ENCODE assay signal across 17 cellular contexts in genomic region chr7:103857435-103857834, GRCh38.
DNase-seq lines count a peak whose midpoint lies in the region; ATAC-seq, FAIRE-seq and TF ChIP-seq lines count a peak whose summit lies in the region.
"Had no signal": no experiment of that assay in that cellular context is flagged by ENCODE, and none has a peak within 500 bp of the region (broad histone marks: within the 10 kb centered on the region; RNA-seq: fewer than 3 reads in every experiment).

No MANE protein-coding gene starts in this region.

- H3K4me2 ChIP-seq in A549, result no peak overlapping the region
- H3K4me2 ChIP-seq: KMS-11 had no signal

- 15% methylated on average over 4 of the region's 4 CpGs for WGBS in A549 (ENCODE audit: missing lambda C conversion rate)
- WGBS in prostate gland, result 19% methylated on average over 4 of the region's 4 CpGs

- H3K4me1 ChIP-seq in A549 (no peaks in the 10 kb centered on the region), prostate gland (replicated peaks) (no peaks in the 10 kb centered on the region), left ventricle myocardium inferior (no peaks in the 10 kb centered on the region)
- H3K4me1 ChIP-seq: breast epithelium, foreskin keratinocyte, tibial nerve had no signal

- H3K27ac ChIP-seq in A549, result no peak overlapping the region
- no peak overlapping the region for H3K27ac ChIP-seq in prostate gland
- H3K27ac ChIP-seq in left ventricle myocardium inferior (replicated peaks), result no peak overlapping the region
- H3K27ac ChIP-seq: breast epithelium, foreskin keratinocyte, KMS-11, tibial nerve had no signal

- H3K4me3 ChIP-seq in A549 (no peak overlapping the region), prostate gland (no peak overlapping the region), left ventricle myocardium inferior (no peak overlapping the region)
- H3K4me3 ChIP-seq: breast epithelium, tibial nerve had no signal

- POLR2A ChIA-PET in A549 (lab: Yijun Ruan, JAX), result no interaction called here

- ATAC-seq in A549 (peak; percentile 48 to 50; a peak in 2 of 6 replicates), GM21619 (IDR thresholded peaks at IDR 0.05; ENCODE audit: unreplicated experiment) (no peak)
- ATAC-seq: foreskin keratinocyte had no signal

- intact Hi-C loops in prostate gland (cut with DNase I), result no loop called here
- intact Hi-C loops in left ventricle myocardium inferior (cut with micrococcal nuclease), result no loop called here

- H3K36me3 ChIP-seq in prostate gland, result no peaks in the 10 kb centered on the region
- no peaks in the 10 kb centered on the region for H3K36me3 ChIP-seq in left ventricle myocardium inferior
- H3K36me3 ChIP-seq: breast epithelium, tibial nerve had no signal

- FAIRE-seq in A549 (lab: Jason Lieb, UNC), result no peak
- FAIRE-seq: keratinocyte had no signal

- DNase-seq in A549 (ENCODE audit: low read depth in 1 of 2, low spot score in 1 of 2) (peak in 1 of 2 experiments; percentile 2), NCI-H1092 (lab: John Stamatoyannopoulos, UW) (peak; percentile 71), NCI-H2171 (lab: John Stamatoyannopoulos, UW) (peak; percentile 96), SHP77 (lab: John Stamatoyannopoulos, UW) (peak; percentile 83 to 87), kidney glomerular epithelial cell (lab: John Stamatoyannopoulos, UW) (no peak), prostate gland (ENCODE audit: low spot score) (no peak), left ventricle myocardium inferior (no peak)
- DNase-seq: activated naive CD4-positive, alpha-beta T cell treated with anti-CD3 and anti-CD28 coated beads, Interleukin-2, amount 10 ng/mL, durations not matched to agents 7 days and 5 days; Calu3; effector memory CD4-positive, alpha-beta T cell; foreskin keratinocyte; posterior cingulate gyrus had no signal

- TF ChIP-seq EP300 in A549 (IDR thresholded peaks at IDR 0.05), result no peak

- no peaks in the 10 kb centered on the region for H3K9me3 ChIP-seq in A549
- H3K9me3 ChIP-seq in prostate gland, result no peaks in the 10 kb centered on the region
- no peaks in the 10 kb centered on the region for H3K9me3 ChIP-seq in left ventricle myocardium inferior (replicated peaks)
- H3K9me3 ChIP-seq: breast epithelium, tibial nerve had no signal

- no peak for TF ChIP-seq CTCF in A549 (IDR thresholded peaks at IDR 0.05)
- no peak for TF ChIP-seq CTCF in prostate gland (IDR thresholded peaks at IDR 0.05)
- no peak for TF ChIP-seq CTCF in left ventricle myocardium inferior (IDR thresholded peaks at IDR 0.05; ENCODE audit: borderline replicate concordance)

- no peak for TF ChIP-seq POLR2A in A549 (IDR thresholded peaks at IDR 0.05; ENCODE audit: low read length)
- no peak for TF ChIP-seq POLR2A in prostate gland (IDR thresholded peaks at IDR 0.05)

- no peak for TF ChIP-seq RAD21 in A549 (conservative IDR thresholded peaks at IDR 0.05 in 1 of 2, IDR thresholded peaks at IDR 0.05 in 1 of 2)

- H3K27me3 ChIP-seq in prostate gland (replicated peaks; ENCODE audit: insufficient read depth) (no peaks in the 10 kb centered on the region), left ventricle myocardium inferior (ENCODE audit: low read depth) (no peaks in the 10 kb centered on the region)
- H3K27me3 ChIP-seq: breast epithelium, foreskin keratinocyte, tibial nerve had no signal

- CTCF ChIA-PET in A549 (lab: Yijun Ruan, JAX), result no interaction called here

TF ChIP-seq in A549, 52 proteins besides CTCF, POLR2A, EP300 and RAD21:
- no peak for TF ChIP-seq MAZ (IDR thresholded peaks at IDR 0.05; ENCODE audit: borderline replicate concordance, low read depth, low read length)
- TF ChIP-seq ZC3H11A (IDR thresholded peaks at IDR 0.05), result no peak
- TF ChIP-seq RFX5 (IDR thresholded peaks at IDR 0.05), result no peak
- no peak for TF ChIP-seq CBX2 (IDR thresholded peaks at IDR 0.05; ENCODE audit: borderline replicate concordance, low read depth)
- no peak for TF ChIP-seq BHLHE40 (IDR thresholded peaks at IDR 0.05; ENCODE audit: low read depth, low read length)
- TF ChIP-seq EHMT2 (IDR thresholded peaks at IDR 0.05; ENCODE audit: low read depth), result no peak
- TF ChIP-seq ESRRA (IDR thresholded peaks at IDR 0.05; ENCODE audit: borderline replicate concordance, low read length), result no peak
- TF ChIP-seq HES2 (IDR thresholded peaks at IDR 0.05), result no peak
- TF ChIP-seq KDM5A (IDR thresholded peaks at IDR 0.05), result no peak
- TF ChIP-seq MAFK (IDR thresholded peaks at IDR 0.05; ENCODE audit: partially characterized antibody), result no peak
- no peak for TF ChIP-seq POLR2AphosphoS2 (conservative IDR thresholded peaks at IDR 0.05; ENCODE audit: low read length)
- TF ChIP-seq CEBPB (IDR thresholded peaks at IDR 0.05), result no peak
- no peak for TF ChIP-seq HDAC2 (IDR thresholded peaks at IDR 0.05)
- no peak for TF ChIP-seq CBX8 (IDR thresholded peaks at IDR 0.05)
- TF ChIP-seq CHD4 (IDR thresholded peaks at IDR 0.05; ENCODE audit: borderline replicate concordance), result no peak
- TF ChIP-seq JUNB (IDR thresholded peaks at IDR 0.05), result no peak
- TF ChIP-seq E2F6 (IDR thresholded peaks at IDR 0.05; ENCODE audit: borderline replicate concordance, low read depth), result no peak
- no peak for TF ChIP-seq PBX3 (IDR thresholded peaks at IDR 0.05)
- TF ChIP-seq HOXB13 (CRISPR knock-in tag; IDR thresholded peaks at IDR 0.05; ENCODE audit: low read depth), result no peak
- no peak for TF ChIP-seq RARB (CRISPR knock-in tag; IDR thresholded peaks at IDR 0.05)

Comparison
In these comparisons a context has a peak if more than half of its experiments do, and no peak if none do; other contexts are left out.
1. DNase-seq: peak in NCI-H1092 (single experiment), NCI-H2171 (single experiment) and SHP77 (2 of 2); none in kidney glomerular epithelial cell (single experiment), prostate gland (single experiment) and left ventricle myocardium inferior (single experiment).